In genomic region chr14:102795060-102795925, GRCh38 we compare ENCODE assay signal across 8 cellular contexts. TPM values are rescaled to one million over a fixed set of nuclear protein-coding genes. Genes with fewer than 3 reads are reported as not detected.
DNase-seq lines count a peak whose midpoint lies in the region; ATAC-seq, FAIRE-seq and TF ChIP-seq lines count a peak whose summit lies in the region.

No MANE protein-coding gene starts in this region.

- no peak overlapping the region for H4K8ac ChIP-seq in H9 (replicated peaks; ENCODE audit: insufficient read length, low read depth, low read length)

- H3F3A ChIP-seq in PC-3 (ENCODE audit: low read length, unreplicated experiment) = no peaks in the 10 kb centered on the region

- no peaks in the 10 kb centered on the region for H3K79me2 ChIP-seq in H9 (ENCODE audit: insufficient read depth, low read length)
- peaks cover 98% of the 10 kb centered on the region for H3K79me2 ChIP-seq in PC-3 (ENCODE audit: low read length)

- no peak overlapping the region for H2BK12ac ChIP-seq in H9 (ENCODE audit: insufficient read length, low read depth, low read length)

- H3K27ac ChIP-seq in H9 (ENCODE audit: insufficient read length, low read depth, low read length) (peak overlapping the region; percentile 13), PC-3 (ENCODE audit: low read length) (peak overlapping the region; percentile 56)

- no TSS peak for BruUV-seq in PC-3 (replicated peaks; lab: Mats Ljungman, UMichigan)

- H3K27me3 Mint-ChIP-seq in H9 (ENCODE audit: low read depth) = no peaks in the 10 kb centered on the region; the same call in 1 of the 2 replicates
- H3K27me3 Mint-ChIP-seq in mesothelial cell of epicardium (ENCODE audit: low read depth) = no peaks in the 10 kb centered on the region

- no peak overlapping the region for H2BK120ac ChIP-seq in H9 (ENCODE audit: low read depth, low read length, poor library complexity, severe bottlenecking)

- H3K9me3 Mint-ChIP-seq in H9 (peaks cover 5 to 17% of the 10 kb centered on the region in 2 experiments; a peak in 4 of 5 replicates), mesothelial cell of epicardium (peaks cover 11% of the 10 kb centered on the region)

- no peak for FAIRE-seq in urothelium cell line (lab: Jason Lieb, UNC)

- no peaks in the 10 kb centered on the region for H3K23me2 ChIP-seq in H9 (ENCODE audit: insufficient read length, low read depth, low read length, poor library complexity, severe bottlenecking)

- no peak overlapping the region for H3K18ac ChIP-seq in H9 (ENCODE audit: insufficient read length, low read depth, low read length)

- H3K36me3 Mint-ChIP-seq in H9 (ENCODE audit: insufficient read depth in 1 of 3, low read depth in 3 of 3) (peaks cover 5 to 13% (median 7%) of the 10 kb centered on the region in 3 experiments; a peak in 6 of 7 replicates), mesothelial cell of epicardium (peaks cover 14% of the 10 kb centered on the region)

- no peaks in the 10 kb centered on the region for H3K9me3 ChIP-seq in H9 (ENCODE audit: control insufficient read depth, low read depth, low read length)
- H3K9me3 ChIP-seq in PC-3 (ENCODE audit: low read length) = peaks cover 5% of the 10 kb centered on the region; the same call in 1 of the 2 replicates

- H3K27me3 ChIP-seq in H9 (ENCODE audit: insufficient read depth, low read length) (no peaks in the 10 kb centered on the region), PC-3 (ENCODE audit: low read length) (no peaks in the 10 kb centered on the region)

- H2BK20ac ChIP-seq in H9 (ENCODE audit: low read depth, low read length, poor library complexity, severe bottlenecking) = no peak overlapping the region

- no peak overlapping the region for H3K23ac ChIP-seq in H9 (ENCODE audit: insufficient read length, low read depth, low read length)

- H4K5ac ChIP-seq in H9 (ENCODE audit: insufficient read length, low read depth, low read length) = no peak overlapping the region

- H2BK15ac ChIP-seq in H9 (ENCODE audit: low read depth, low read length) = no peak overlapping the region

- peaks cover 11% of the 10 kb centered on the region; the same call in 1 of the 2 replicates for H3K36me3 ChIP-seq in PC-3 (ENCODE audit: low read depth, low read length)

- no peak overlapping the region for H3T11ph ChIP-seq in H9 (ENCODE audit: low read length)

- H3K79me1 ChIP-seq in H9 (ENCODE audit: insufficient read depth, low read depth, low read length, poor library complexity, severe bottlenecking) = no peaks in the 10 kb centered on the region

- intact Hi-C loops in PC-3 (cut with micrococcal nuclease) = no loop called here

- peak overlapping the region in 1 of 3 experiments; percentile 54; a peak in 2 of 7 replicates for H3K27ac Mint-ChIP-seq in H9
- H3K27ac Mint-ChIP-seq in mesothelial cell of epicardium = peak overlapping the region; percentile 95

- CTCF ChIA-PET in PC-3 (lab: Charles Lee) = no interaction called here

- H3K4me2 ChIP-seq in H9 (ENCODE audit: insufficient read depth, insufficient read length, low read length) (no peak overlapping the region), PC-3 (ENCODE audit: low read length) (peak overlapping the region; percentile 67)

- WGBS in H9 (ENCODE audit: extremely low coverage, insufficient read length, low lambda C conversion rate) = no CpG with 5 or more reads among the region's 2 CpGs

- no peak overlapping the region for H3K4ac ChIP-seq in H9 (ENCODE audit: low read depth, low read length)

- TF ChIP-seq CTCF in H9 (conservative IDR thresholded peaks at IDR 0.05) = no peak
- TF ChIP-seq CTCF in PC-3 (conservative IDR thresholded peaks at IDR 0.05; ENCODE audit: low read depth, low read length) = no peak
- TF ChIP-seq CTCF in mesothelial cell of epicardium (IDR thresholded peaks at IDR 0.05; ENCODE audit: unreplicated experiment) = no peak

- H3K9ac ChIP-seq in H9 (ENCODE audit: extremely low read depth, insufficient read length, low read length) (no peak overlapping the region), PC-3 (ENCODE audit: low read length) (no peak overlapping the region)

- H3K4me1 ChIP-seq in H9 (ENCODE audit: insufficient read depth, low read length) (no peaks in the 10 kb centered on the region), PC-3 (ENCODE audit: insufficient read depth, low read length) (peaks cover 14% of the 10 kb centered on the region)

- no peak overlapping the region for H3K4me3 ChIP-seq in PC-3 (ENCODE audit: low read length)

- H3K4me1 Mint-ChIP-seq in H9 (peaks cover 6 to 7% of the 10 kb centered on the region in 2 experiments), mesothelial cell of epicardium (peaks cover 12% of the 10 kb centered on the region)

- no peaks in the 10 kb centered on the region for H3K9me2 ChIP-seq in PC-3 (replicated peaks; ENCODE audit: low read length)

- no peak overlapping the region for H2AK5ac ChIP-seq in H9 (ENCODE audit: insufficient read length, low read length)

- no peak overlapping the region for H3K4me3 Mint-ChIP-seq in H9
- H3K4me3 Mint-ChIP-seq in mesothelial cell of epicardium = no peak overlapping the region

- H3K14ac ChIP-seq in H9 (ENCODE audit: insufficient read depth, low read length) = peak overlapping the region; percentile 80; the same call in 1 of the 2 replicates

- no peak overlapping the region for H2BK5ac ChIP-seq in H9 (ENCODE audit: insufficient read length, low read length)

- no peak overlapping the region for H4K91ac ChIP-seq in H9 (ENCODE audit: insufficient read length, low read depth, low read length)

- peaks cover 3% of the 10 kb centered on the region for H4K20me1 ChIP-seq in H9 (ENCODE audit: control insufficient read depth, insufficient read depth, insufficient read length)
- H4K20me1 ChIP-seq in PC-3 (ENCODE audit: low read length) = 0 out of 2 replicates have a peak, but pooled peaks cover 5% of the 10 kb centered on the region

- H2AFZ ChIP-seq in H9 (ENCODE audit: low read length) (no peak overlapping the region), PC-3 (ENCODE audit: low read length) (no peak overlapping the region)

- POLR2A ChIA-PET in PC-3 (lab: Charles Lee; ENCODE audit: unreplicated experiment) = interaction anchor here (0.6 kb wide), 1 partner anchor 71 kb away, joined by 3 read pairs; no protein-coding TSS in a partner anchor

- DNase-seq in CD1c-positive myeloid dendritic cell (ENCODE audit: extremely low spot score) (peak; percentile 81), H9 (no peak), PC-3 (peak; percentile 83), dedifferentiated amniotic fluid mesenchymal stem cell (ENCODE audit: extremely low spot score) (peak; percentile 85), mesothelial cell of epicardium (ENCODE audit: low spot score in 2 of 2, unreplicated experiment in 2 of 2) (no peak), NCI-H1694 treated with DMSO at 0.1 percent for 48 hours (lab: John Stamatoyannopoulos, UW) (no peak), urothelium cell line (ENCODE audit: low spot score) (no peak)

- ATAC-seq in PC-3 (peak; percentile 99), HG02884 (IDR thresholded peaks at IDR 0.05; ENCODE audit: unreplicated experiment) (no peak)

- H3K56ac ChIP-seq in H9 (ENCODE audit: insufficient read length, low read depth, low read length) = no peak overlapping the region

RNA-seq across cellular contexts. Expression of gene TRAF3, which starts 18.0 kb away (rescaled TPM):
- total RNA-seq in H9 (2021) (9.6 TPM in 2 replicates), PC-3 (2014; rRNA removed) (19.4 and 35.0 TPM in 2 replicates), mesothelial cell of epicardium (26.4 to 26.9 TPM (median 26.5 TPM) in 3 replicates)

Comparison
In these comparisons a context has a peak if more than half of its experiments do, and no peak if none do; other contexts are left out.
1. DNase-seq: peak in CD1c-positive myeloid dendritic cell (single experiment), PC-3 (single experiment) and dedifferentiated amniotic fluid mesenchymal stem cell (single experiment); none in H9 (single experiment), mesothelial cell of epicardium (0 of 2), NCI-H1694 treated with DMSO at 0.1 percent for 48 hours (single experiment) and urothelium cell line (single experiment).